Comparison of ENCODE assay signal across 22 cellular contexts in the genomic region with DNA sequence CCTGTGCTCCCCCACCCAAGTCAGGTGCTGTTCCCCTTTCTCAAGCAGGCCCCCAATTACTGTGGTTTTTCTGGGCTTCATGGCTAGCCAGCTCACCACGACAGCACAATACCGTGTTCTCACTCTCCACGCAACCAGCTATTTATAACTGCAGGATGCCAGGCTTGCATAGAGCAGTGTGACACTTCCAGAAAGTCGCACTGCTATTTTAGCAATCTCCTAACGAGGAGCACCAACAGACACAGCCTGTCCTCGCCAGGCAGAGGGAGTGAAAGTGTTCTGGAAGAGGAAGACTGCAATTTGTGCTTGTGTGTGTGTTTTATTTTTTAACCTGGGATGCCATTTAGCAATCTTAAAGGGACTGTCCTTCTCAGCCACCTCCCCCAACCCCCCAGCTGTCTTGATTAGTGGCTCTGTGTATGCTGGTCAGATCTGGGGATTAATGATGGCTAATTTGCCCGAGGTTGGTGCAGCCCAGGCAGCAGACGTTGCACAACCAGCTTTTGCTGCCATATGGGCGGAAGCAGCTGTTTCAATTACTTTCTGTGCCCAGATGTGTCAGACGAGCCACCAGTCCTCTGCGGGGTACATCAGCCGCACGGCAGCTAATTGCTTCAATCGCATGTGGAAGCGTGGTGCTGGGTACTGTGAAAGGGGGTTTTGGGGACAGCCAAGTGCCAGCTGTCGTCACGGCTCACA.
DNase-seq lines count a peak whose midpoint lies in the region; ATAC-seq, FAIRE-seq and TF ChIP-seq lines count a peak whose summit lies in the region.
"Had no signal": no experiment of that assay in that cellular context is flagged by ENCODE, and none has a peak within 500 bp of the region (broad histone marks: within the 10 kb centered on the region; RNA-seq: fewer than 3 reads in every experiment).

No MANE protein-coding gene starts in this region.

- H3K4me1 Mint-ChIP-seq in activated CD4-positive, alpha-beta memory T cell treated with anti-CD3 and anti-CD28 coated beads for 36 hours (ENCODE audit: low read depth) = no peaks in the 10 kb centered on the region
- H3K4me1 Mint-ChIP-seq: activated B cell treated with CpG ODN at 0.5 μM for 24 hours; activated naive CD4-positive, alpha-beta T cell treated with anti-CD3 and anti-CD28 coated beads, Interleukin-2, amount 10 ng/mL, durations not matched to agents 7 days and 5 days; stimulated activated effector memory CD8-positive, alpha-beta T cell treated with anti-CD3 and anti-CD28 coated beads, Interleukin-12 subunit alpha, Interleukin-12 subunit beta, amount 100 ng/mL, for 72 hours had no signal

- H3K27me3 Mint-ChIP-seq in activated CD4-positive, alpha-beta memory T cell treated with anti-CD3 and anti-CD28 coated beads for 36 hours = no peaks in the 10 kb centered on the region
- H3K27me3 Mint-ChIP-seq: activated B cell treated with CpG ODN at 0.5 μM for 24 hours; activated naive CD4-positive, alpha-beta T cell treated with anti-CD3 and anti-CD28 coated beads, Interleukin-2, amount 10 ng/mL, durations not matched to agents 7 days and 5 days had no signal

- CTCF ChIA-PET in activated CD4-positive, alpha-beta memory T cell treated with anti-CD3 and anti-CD28 coated beads for 36 hours (lab: Charles Lee) = no interaction called here
- CTCF ChIA-PET in RWPE1 (lab: Yijun Ruan, JAX) = no interaction called here

- no peaks in the 10 kb centered on the region for H3K36me3 Mint-ChIP-seq in activated CD4-positive, alpha-beta memory T cell treated with anti-CD3 and anti-CD28 coated beads for 36 hours
- H3K36me3 Mint-ChIP-seq: activated naive CD4-positive, alpha-beta T cell treated with anti-CD3 and anti-CD28 coated beads, Interleukin-2, amount 10 ng/mL, durations not matched to agents 7 days and 5 days; stimulated activated effector memory CD8-positive, alpha-beta T cell treated with anti-CD3 and anti-CD28 coated beads, Interleukin-12 subunit alpha, Interleukin-12 subunit beta, amount 100 ng/mL, for 72 hours had no signal

- WGBS in small intestine, 3 donors = 67 to 79% (median 71%) methylated on average over 17 of the region's 17 CpGs

- H3K36me3 ChIP-seq in right atrium auricular region (no peaks in the 10 kb centered on the region), small intestine (ENCODE audit: control insufficient read depth in 2 of 2, insufficient read depth in 2 of 2, low read length in 2 of 2) (no peaks in the 10 kb centered on the region)
- H3K36me3 ChIP-seq: breast epithelium, upper lobe of right lung had no signal

- H3K27ac ChIP-seq in right atrium auricular region (peak overlapping the region; percentile 66 to 70), small intestine (ENCODE audit: low read depth in 1 of 2, low read length in 1 of 2) (no peak overlapping the region), RWPE1 (no peak overlapping the region)
- H3K27ac ChIP-seq: A549, breast epithelium, upper lobe of right lung had no signal

- intact Hi-C loops in Right ventricle myocardium inferior (cut with DNase I) = loop anchor here (5.0 kb wide), 1 partner anchor 170 kb away; no protein-coding TSS in a partner anchor
- intact Hi-C loops in cardiac septum (cut with DNase I) = loop anchor here (5.0 kb wide), 1 partner anchor 170 kb away; no protein-coding TSS in a partner anchor
- intact Hi-C loops in activated CD4-positive, alpha-beta memory T cell treated with anti-CD3 and anti-CD28 coated beads for 36 hours (cut with micrococcal nuclease) = no loop called here

- H3K27ac Mint-ChIP-seq in activated CD4-positive, alpha-beta memory T cell treated with anti-CD3 and anti-CD28 coated beads for 36 hours = no peak overlapping the region
- H3K27ac Mint-ChIP-seq: activated B cell treated with CpG ODN at 0.5 μM for 24 hours; activated naive CD4-positive, alpha-beta T cell treated with anti-CD3 and anti-CD28 coated beads, Interleukin-2, amount 10 ng/mL, durations not matched to agents 7 days and 5 days; nephron; stimulated activated effector memory CD8-positive, alpha-beta T cell treated with anti-CD3 and anti-CD28 coated beads, Interleukin-12 subunit alpha, Interleukin-12 subunit beta, amount 100 ng/mL, for 72 hours had no signal

- peaks cover 10% of the 10 kb centered on the region for H3K9me3 Mint-ChIP-seq in activated CD4-positive, alpha-beta memory T cell treated with anti-CD3 and anti-CD28 coated beads for 36 hours
- H3K9me3 Mint-ChIP-seq: nephron had no signal

- H3K4me1 ChIP-seq in right atrium auricular region (peaks cover 0 to 18% of the 10 kb centered on the region in 2 donors), small intestine (ENCODE audit: control insufficient read depth in 2 of 2, insufficient read depth in 1 of 2, low read depth in 1 of 2, low read length in 1 of 2) (no peaks in the 10 kb centered on the region)
- H3K4me1 ChIP-seq: A549, breast epithelium, upper lobe of right lung had no signal

- no peak overlapping the region for H3K4me3 ChIP-seq in right atrium auricular region
- H3K4me3 ChIP-seq in small intestine (ENCODE audit: low read depth in 1 of 2, low read length in 2 of 2) = no peak overlapping the region
- H3K4me3 ChIP-seq: A549, breast epithelium, K562, lung, upper lobe of right lung had no signal

- FAIRE-seq in small intestine (lab: Jason Lieb, UNC) = no peak
- FAIRE-seq: A549, K562 had no signal

- peak; percentile 95 for ATAC-seq in Right ventricle myocardium inferior
- ATAC-seq: K562; sciatic nerve; stimulated activated effector memory CD8-positive, alpha-beta T cell treated with anti-CD3 and anti-CD28 coated beads, Interleukin-12 subunit alpha, Interleukin-12 subunit beta, amount 100 ng/mL, for 72 hours; upper lobe of right lung had no signal

- no peak for DNase-seq in Right ventricle myocardium inferior (ENCODE audit: missing footprints)
- no peak for DNase-seq in cardiac septum (ENCODE audit: low spot score)
- DNase-seq in NOMO-1 treated with dmso at 0.1 percent for 144 hours (lab: John Stamatoyannopoulos, UW; ENCODE audit: unreplicated experiment) = peak; percentile 87
- no peak for DNase-seq in right atrium auricular region (ENCODE audit: low spot score)
- no peak for DNase-seq in small intestine
- no peak for DNase-seq in activated CD4-positive, alpha-beta memory T cell treated with anti-CD3 and anti-CD28 coated beads for 36 hours
- no peak for DNase-seq in stimulated activated CD4-positive, alpha-beta T cell treated with anti-CD3 and anti-CD28 coated beads, Interleukin-4, amount 100 ng/mL, for 24 hours
- no peak for DNase-seq in RWPE1 (ENCODE audit: low spot score)
- DNase-seq: activated B cell treated with CpG ODN at 0.5 μM for 24 hours; activated naive CD4-positive, alpha-beta T cell treated with anti-CD3 and anti-CD28 coated beads, Interleukin-2, amount 10 ng/mL, durations not matched to agents 7 days and 5 days; effector CD8-positive, alpha-beta T cell; GOT3; NCI-H187; stimulated activated CD4-positive, alpha-beta T cell treated with anti-CD3 and anti-CD28 coated beads, Interleukin-4, amount 100 ng/mL, for 4 hours; upper lobe of right lung had no signal

- no peak for TF ChIP-seq CTCF in right atrium auricular region (IDR thresholded peaks at IDR 0.05)
- no peak for TF ChIP-seq CTCF in RWPE1 (conservative IDR thresholded peaks at IDR 0.05; ENCODE audit: low read depth)

- POLR2A ChIA-PET in activated CD4-positive, alpha-beta memory T cell treated with anti-CD3 and anti-CD28 coated beads for 36 hours (lab: Charles Lee) = no interaction called here
- POLR2A ChIA-PET in RWPE1 (lab: Yijun Ruan, JAX; ENCODE audit: low non-redundant PET) = no interaction called here

- H3K9me3 ChIP-seq in right atrium auricular region = no peaks in the 10 kb centered on the region
- peaks cover 1% of the 10 kb centered on the region for H3K9me3 ChIP-seq in small intestine (ENCODE audit: control insufficient read depth, low read depth)
- H3K9me3 ChIP-seq: A549, breast epithelium, upper lobe of right lung had no signal

- H3K4me3 Mint-ChIP-seq in activated CD4-positive, alpha-beta memory T cell treated with anti-CD3 and anti-CD28 coated beads for 36 hours = no peak overlapping the region
- H3K4me3 Mint-ChIP-seq: activated B cell treated with CpG ODN at 0.5 μM for 24 hours; activated naive CD4-positive, alpha-beta T cell treated with anti-CD3 and anti-CD28 coated beads, Interleukin-2, amount 10 ng/mL, durations not matched to agents 7 days and 5 days; nephron; stimulated activated effector memory CD8-positive, alpha-beta T cell treated with anti-CD3 and anti-CD28 coated beads, Interleukin-12 subunit alpha, Interleukin-12 subunit beta, amount 100 ng/mL, for 72 hours had no signal

- H3K27me3 ChIP-seq in right atrium auricular region (no peaks in the 10 kb centered on the region), small intestine (ENCODE audit: control insufficient read depth in 2 of 2, insufficient read depth in 2 of 2, low read length in 2 of 2) (no peaks in the 10 kb centered on the region)
- H3K27me3 ChIP-seq: breast epithelium, upper lobe of right lung had no signal

Comparison
In these comparisons a context has a peak if more than half of its experiments do, and no peak if none do; other contexts are left out.
1. H3K27ac ChIP-seq: peak in right atrium auricular region (2 of 2); none in small intestine (0 of 2) and RWPE1 (single experiment).